ENCODE assay signal across 8 cellular contexts in genomic region chr2:64114063-64114911, GRCh38. TPM values are rescaled to one million over a fixed set of nuclear protein-coding genes. Genes with fewer than 3 reads are reported as not detected.
DNase-seq lines count a peak whose midpoint lies in the region; ATAC-seq and TF ChIP-seq lines count a peak whose summit lies in the region.

No MANE protein-coding gene starts in this region.

- CTCF ChIA-PET in A673 (lab: Charles Lee): no interaction called here

- POLR2A ChIA-PET in A673 (lab: Charles Lee; ENCODE audit: low non-redundant PET): no interaction called here

- H3K36me3 ChIP-seq in Karpas-422 (ENCODE audit: insufficient read depth, low read length) (no peaks in the 10 kb centered on the region), osteoblast (ENCODE audit: insufficient read depth, low read length) (no peaks in the 10 kb centered on the region), A673 (ENCODE audit: insufficient read depth, low read length, poor library complexity, severe bottlenecking) (no peaks in the 10 kb centered on the region)

- H3K79me2 ChIP-seq in Karpas-422 (ENCODE audit: low read length) (peaks cover 99% of the 10 kb centered on the region), osteoblast (ENCODE audit: insufficient read depth, low read length) (no peaks in the 10 kb centered on the region)

- TF ChIP-seq POLR2A in erythroblast (IDR thresholded peaks at IDR 0.05; ENCODE audit: low read length): no peak

- H3K9me3 ChIP-seq in Karpas-422 (ENCODE audit: low read length): no peaks in the 10 kb centered on the region
- no peaks in the 10 kb centered on the region for H3K9me3 ChIP-seq in osteoblast (ENCODE audit: low read depth, low read length)
- H3K9me3 ChIP-seq in A673 (ENCODE audit: low read depth, low read length, poor library complexity, severe bottlenecking): no peaks in the 10 kb centered on the region

- no peaks in the 10 kb centered on the region for H4K20me1 ChIP-seq in Karpas-422 (ENCODE audit: insufficient read depth, low read depth, low read length)
- no peaks in the 10 kb centered on the region for H4K20me1 ChIP-seq in osteoblast (ENCODE audit: insufficient read depth, low read length)

- H3K4me1 ChIP-seq in Karpas-422 (ENCODE audit: low read length) (peaks cover 87% of the 10 kb centered on the region), osteoblast (ENCODE audit: insufficient read depth, low read length) (peaks cover 9% of the 10 kb centered on the region), A673 (ENCODE audit: insufficient read depth, low read length, poor library complexity, severe bottlenecking) (peaks cover 30% of the 10 kb centered on the region)

- DNase-seq in DMS53 (lab: John Stamatoyannopoulos, UW) (peak; percentile 53), Karpas-422 (no peak), cardiac fibroblast (ENCODE audit: low read depth in 2 of 2) (peak; percentile 59 to 84), osteoblast (ENCODE audit: insufficient read length, low spot score, missing footprints) (no peak), NCI-H1930 (lab: John Stamatoyannopoulos, UW) (no peak), A673 (ENCODE audit: low spot score) (no peak), erythroblast (lab: John Stamatoyannopoulos, UW) (no peak)

- H3K4me2 ChIP-seq in Karpas-422 (ENCODE audit: low read depth, low read length, poor library complexity, severe bottlenecking) (peak overlapping the region; percentile 26), osteoblast (ENCODE audit: insufficient read depth, low read length) (peak overlapping the region; percentile 61)

- H2AFZ ChIP-seq in Karpas-422 (ENCODE audit: low read length): no peak overlapping the region
- peak overlapping the region; percentile 4 for H2AFZ ChIP-seq in osteoblast (ENCODE audit: low read length)

- H3K27me3 ChIP-seq in Karpas-422 (ENCODE audit: low read length) (no peaks in the 10 kb centered on the region), osteoblast (ENCODE audit: insufficient read depth, low read length) (no peaks in the 10 kb centered on the region), A673 (replicated peaks; ENCODE audit: insufficient read depth, low read depth, low read length, poor library complexity) (no peaks in the 10 kb centered on the region)

- 0 out of 2 replicates have a peak overlapping the region, but pooled peaks have one; percentile 0 for H3K9ac ChIP-seq in Karpas-422 (ENCODE audit: low read length)

- TF ChIP-seq CTCF in cardiac fibroblast (IDR thresholded peaks at IDR 0.05; ENCODE audit: low read depth, low read length) (no peak), osteoblast (IDR thresholded peaks at IDR 0.05; ENCODE audit: extremely low read depth, low read depth, low read length) (no peak), A673 (conservative IDR thresholded peaks at IDR 0.05; ENCODE audit: low read depth, low read length) (no peak)

- peak; percentile 44 for ATAC-seq in GM21381 (IDR thresholded peaks at IDR 0.05; ENCODE audit: unreplicated experiment)

- no TSS peak for BruUV-seq in A673 (replicated peaks; lab: Mats Ljungman, UMichigan)

- H3K4me3 ChIP-seq in Karpas-422 (ENCODE audit: low read length): no peak overlapping the region
- H3K4me3 ChIP-seq in cardiac fibroblast (replicated peaks in 1 of 2; ENCODE audit: low read depth in 2 of 2, low read length in 2 of 2): peak overlapping the region in 1 of 2 donors; percentile 6
- no peak overlapping the region for H3K4me3 ChIP-seq in osteoblast (ENCODE audit: insufficient read depth, low read length)
- H3K4me3 ChIP-seq in A673 (ENCODE audit: low read depth, low read length, poor library complexity, severe bottlenecking): no peak overlapping the region

- H3K9me2 ChIP-seq in Karpas-422 (replicated peaks; ENCODE audit: insufficient read depth, low read length): no peaks in the 10 kb centered on the region

- intact Hi-C loops in A673 (cut with micrococcal nuclease; ENCODE audit: unreplicated experiment): no loop called here

- H3K27ac ChIP-seq in Karpas-422 (ENCODE audit: low read length): peak overlapping the region; percentile 61
- peak overlapping the region; percentile 8 for H3K27ac ChIP-seq in osteoblast (ENCODE audit: low read depth, low read length)
- no peak overlapping the region for H3K27ac ChIP-seq in A673 (ENCODE audit: low read depth, low read length, poor library complexity, severe bottlenecking)

RNA-seq across cellular contexts. Expression of gene PELI1, which starts 29.9 kb away (rescaled TPM):
- total RNA-seq in Karpas-422 (2014; rRNA removed; shearing (Covaris generic); ENCODE audit: low replicate concordance): 49.9 and 90.7 TPM in 2 replicates
- total RNA-seq in osteoblast (5.1 and 5.6 TPM in 2 replicates), A673 (2021) (35.1 and 36.9 TPM in 2 replicates)

Comparison
In these comparisons a context has a peak if more than half of its experiments do, and no peak if none do; other contexts are left out.
1. DNase-seq: peak in DMS53 (single experiment) and cardiac fibroblast (2 of 2); none in Karpas-422 (single experiment), osteoblast (single experiment), NCI-H1930 (0 of 2), A673 (single experiment) and erythroblast (0 of 2).